Comparison of ENCODE assay signal across 24 cellular contexts in genomic region chr14:74535756-74536325, GRCh38.
"Had no signal": no experiment of that assay in that cellular context is flagged by ENCODE, and none has a peak within 500 bp of the region (broad histone marks: within the 10 kb centered on the region; RNA-seq: fewer than 3 reads in every experiment).

No MANE protein-coding gene starts in this region.

- DNase-seq: dermis blood vessel endothelial cell; effector memory CD4-positive, alpha-beta T cell; foreskin melanocyte; glutamatergic neuron; heart right ventricle; hypothalamus; immature natural killer cell; islet precursor cell; natural killer cell; sigmoid colon; stimulated activated CD4-positive, alpha-beta T cell treated with anti-CD3 and anti-CD28 coated beads, Interleukin-2, amount 100 ng/mL, for 24 hours; stimulated activated CD4-positive, alpha-beta T cell treated with anti-CD3 and anti-CD28 coated beads, Interleukin-4, amount 100 ng/mL, for 24 hours; stimulated activated naive CD8-positive, alpha-beta T cell treated with anti-CD3 and anti-CD28 coated beads, Interleukin-15, Interleukin-2, amounts not matched to agents 100 U/mL and 50 U/mL, for 24 hours; substantia nigra; testis; tibial artery had no signal

- H3K27me3 ChIP-seq: esophagus muscularis mucosa, heart right ventricle, neutrophil, sigmoid colon, testis, tibial artery, upper lobe of left lung had no signal

- H3K4me1 ChIP-seq: psoas muscle, sigmoid colon, testis had no signal

- H3K36me3 ChIP-seq: neutrophil, sigmoid colon, upper lobe of left lung had no signal

- H3K9me3 ChIP-seq: esophagus muscularis mucosa, heart right ventricle, neutrophil, psoas muscle, sigmoid colon, testis, tibial artery, upper lobe of left lung had no signal

- H3K4me3 ChIP-seq: coronary artery, esophagus muscularis mucosa, heart right ventricle, lung, psoas muscle, sigmoid colon, testis, tibial artery, upper lobe of left lung had no signal

- H3K27ac ChIP-seq: esophagus muscularis mucosa, heart right ventricle, neutrophil, psoas muscle, sigmoid colon, testis had no signal

- ATAC-seq: heart right ventricle; natural killer cell; psoas muscle; right cardiac atrium; stimulated activated memory B cell treated with anti-CD40 and anti-IgM and Interleukin-4, amounts not matched to agents 10 μg/mL and 1 μg/mL and 100 μg/mL, for 72 hours; stimulated activated naive CD8-positive, alpha-beta T cell treated with anti-CD3 and anti-CD28 coated beads, Interleukin-15, Interleukin-2, amounts not matched to agents 100 U/mL and 50 U/mL, for 24 hours had no signal
